ENCODE assay signal across 23 cellular contexts in genomic region chr19:50716178-50717025, GRCh38. TPM values are rescaled to one million over a fixed set of nuclear protein-coding genes. Genes with fewer than 3 reads are reported as not detected.
DNase-seq lines count a peak whose midpoint lies in the region; ATAC-seq, FAIRE-seq and TF ChIP-seq lines count a peak whose summit lies in the region.
"Had no signal": no experiment of that assay in that cellular context is flagged by ENCODE, and none has a peak within 500 bp of the region (broad histone marks: within the 10 kb centered on the region; RNA-seq: fewer than 3 reads in every experiment).

No MANE protein-coding gene starts in this region.

- H3K27me3 ChIP-seq in HepG2 (ENCODE audit: control insufficient read depth in 1 of 2, insufficient read depth in 2 of 2, low read length in 2 of 2), result peaks cover 9 to 55% of the 10 kb centered on the region in 2 experiments; a peak in 4 of 5 replicates
- no peaks in the 10 kb centered on the region for H3K27me3 ChIP-seq in right lobe of liver
- peaks cover 92% of the 10 kb centered on the region for H3K27me3 ChIP-seq in neural progenitor cell

- H3K9ac ChIP-seq in HepG2 (ENCODE audit: insufficient read depth, low read depth, low read length) (no peak overlapping the region), neural progenitor cell (no peak overlapping the region), kidney (ENCODE audit: low read length in 2 of 2) (no peak overlapping the region)

- TF ChIP-seq POLR2A in HepG2 (IDR thresholded peaks at IDR 0.05; ENCODE audit: insufficient read depth in 1 of 2, low read depth in 2 of 2, low read length in 2 of 2) (no peak), right lobe of liver (IDR thresholded peaks at IDR 0.05) (no peak)

- H3K36me3 Mint-ChIP-seq in mesothelial cell of epicardium (no peaks in the 10 kb centered on the region), neural progenitor cell (peaks cover 24% of the 10 kb centered on the region)
- H3K36me3 Mint-ChIP-seq: CD4-positive, alpha-beta memory T cell had no signal

- TF ChIP-seq RAD21 in HepG2 (CRISPR knock-in tag; IDR thresholded peaks at IDR 0.05), result no peak

- H3F3A ChIP-seq in neural progenitor cell (ENCODE audit: low read depth), result peaks cover 14% of the 10 kb centered on the region

- H3K27ac ChIP-seq in HepG2 (ENCODE audit: extremely low read length, insufficient read depth, low read length) (no peak overlapping the region), right lobe of liver (no peak overlapping the region), neural progenitor cell (no peak overlapping the region), kidney (ENCODE audit: low read depth in 2 of 2, low read length in 2 of 2) (no peak overlapping the region)
- H3K27ac ChIP-seq: 22Rv1 had no signal

- H4K20me1 ChIP-seq in HepG2 (ENCODE audit: insufficient read depth, low read length), result no peaks in the 10 kb centered on the region
- peaks cover 15% of the 10 kb centered on the region for H4K20me1 ChIP-seq in neural progenitor cell (ENCODE audit: low read depth)

- peak overlapping the region; percentile 37 for H3K4me3 Mint-ChIP-seq in mesothelial cell of epicardium
- H3K4me3 Mint-ChIP-seq in neural progenitor cell, result peak overlapping the region; percentile 72

- H3K4me2 ChIP-seq in HepG2 (ENCODE audit: low read depth, low read length), result no peak overlapping the region
- no peak overlapping the region for H3K4me2 ChIP-seq in neural progenitor cell

- POLR2A ChIA-PET in HepG2 (lab: Yijun Ruan, JAX), result no interaction called here

- TF ChIP-seq EP300 in HepG2 (IDR thresholded peaks at IDR 0.05; ENCODE audit: low read depth in 2 of 2, low read length in 2 of 2) (no peak), HepG2 (CRISPR knock-in tag; IDR thresholded peaks at IDR 0.05; ENCODE audit: borderline replicate concordance) (no peak)

- in situ Hi-C loops in HepG2 (cut with HindIII; ENCODE audit: extremely low pct_ligation_motif_present, low pct_unique_long_range_greater_than_20kb), result no loop called here

- H3K79me2 ChIP-seq in HepG2 (ENCODE audit: insufficient read depth, low read length), result no peaks in the 10 kb centered on the region
- H3K79me2 ChIP-seq in neural progenitor cell (ENCODE audit: low read depth), result no peaks in the 10 kb centered on the region

- no TSS peak for BruUV-seq in HepG2 (replicated peaks; lab: Mats Ljungman, UMichigan)

- ATAC-seq in HepG2 (no peak), right lobe of liver (no peak), GM18867 (IDR thresholded peaks at IDR 0.05; ENCODE audit: unreplicated experiment) (no peak)

- no peak for FAIRE-seq in HepG2 (lab: Jason Lieb, UNC)
- FAIRE-seq in kidney (lab: Jason Lieb, UNC), result no peak
- FAIRE-seq: D721Med, GM12892, GM19239 had no signal

- intact Hi-C loops in HepG2 (cut with micrococcal nuclease; ENCODE audit: unreplicated experiment), result no loop called here
- intact Hi-C loops in right lobe of liver (cut with DNase I), result loop anchor here in 1 of 2 donors (10.0 kb wide), 1 partner anchor 68 kb away; no protein-coding TSS in a partner anchor
- intact Hi-C loops in kidney (cut with DNase I), result no loop called here

- H3K27ac Mint-ChIP-seq in mesothelial cell of epicardium (no peak overlapping the region), neural progenitor cell (no peak overlapping the region)
- H3K27ac Mint-ChIP-seq: HFFc6 had no signal

- H2AFZ ChIP-seq in HepG2 (ENCODE audit: low read length) (no peak overlapping the region), neural progenitor cell (replicated peaks) (no peak overlapping the region)

- CTCF ChIA-PET in HepG2 (lab: Yijun Ruan, JAX; ENCODE audit: low intra/inter-chr PET ratio, low total read pairs), result no interaction called here

- H3K27me3 Mint-ChIP-seq in mesothelial cell of epicardium (ENCODE audit: low read depth) (peaks cover 76% of the 10 kb centered on the region), neural progenitor cell (ENCODE audit: insufficient read depth, low read depth) (peaks cover 17% of the 10 kb centered on the region)

- H3K36me3 ChIP-seq in HepG2 (replicated peaks in 1 of 2; ENCODE audit: control insufficient read depth in 1 of 2, insufficient read depth in 2 of 2, low read length in 2 of 2) (no peaks in the 10 kb centered on the region), right lobe of liver (no peaks in the 10 kb centered on the region), neural progenitor cell (no peaks in the 10 kb centered on the region), kidney (ENCODE audit: control insufficient read depth in 1 of 2, insufficient read depth in 2 of 2, low read length in 2 of 2) (no peaks in the 10 kb centered on the region)

- H3K4me1 Mint-ChIP-seq in mesothelial cell of epicardium (peaks cover 11% of the 10 kb centered on the region), neural progenitor cell (peaks cover 17% of the 10 kb centered on the region)

- H3K4me1 ChIP-seq in HepG2 (ENCODE audit: insufficient read depth, low read length), result no peaks in the 10 kb centered on the region
- H3K4me1 ChIP-seq in right lobe of liver, result no peaks in the 10 kb centered on the region
- H3K4me1 ChIP-seq in neural progenitor cell, result peaks cover 7% of the 10 kb centered on the region
- H3K4me1 ChIP-seq in kidney (ENCODE audit: control insufficient read depth in 1 of 2, insufficient read depth in 1 of 2, low read depth in 1 of 2, low read length in 2 of 2), result no peaks in the 10 kb centered on the region

- H3K9me3 ChIP-seq in HepG2 (ENCODE audit: low read length) (no peaks in the 10 kb centered on the region), right lobe of liver (no peaks in the 10 kb centered on the region), neural progenitor cell (ENCODE audit: low read depth) (no peaks in the 10 kb centered on the region), kidney (ENCODE audit: control insufficient read depth in 1 of 2, low read length in 2 of 2) (no peaks in the 10 kb centered on the region)

- no peak for TF ChIP-seq CTCF in HepG2 (CRISPR knock-in tag; IDR thresholded peaks at IDR 0.05)
- no peak for TF ChIP-seq CTCF in right lobe of liver (IDR thresholded peaks at IDR 0.05)
- TF ChIP-seq CTCF in mesothelial cell of epicardium (IDR thresholded peaks at IDR 0.05; ENCODE audit: unreplicated experiment), result no peak
- no peak for TF ChIP-seq CTCF in neural progenitor cell (IDR thresholded peaks at IDR 0.05)
- no peak for TF ChIP-seq CTCF in kidney (IDR thresholded peaks at IDR 0.05; ENCODE audit: borderline replicate concordance, extremely low read depth, insufficient read depth)

- DNase-seq in HepG2 (ENCODE audit: low spot score) (no peak), right lobe of liver (no peak), mesothelial cell of epicardium (ENCODE audit: low spot score in 2 of 2, unreplicated experiment in 2 of 2) (no peak), neural progenitor cell (ENCODE audit: low spot score) (no peak), NCI-H1694 treated with DMSO at 0.1 percent for 48 hours (lab: John Stamatoyannopoulos, UW) (no peak), NCI-H82 treated with DMSO at 0.1 percent for 48 hours (lab: John Stamatoyannopoulos, UW; ENCODE audit: unreplicated experiment) (no peak), kidney (no peak)
- DNase-seq: AML-193; C1 segment of cervical spinal cord; CD4-positive, alpha-beta memory T cell; COR-L47; DMS153; DND-41; GDM1; GOT3; HCEC 1CT; HFFc6 had no signal

- H3K4me3 ChIP-seq in HepG2 (replicated peaks in 1 of 3; ENCODE audit: insufficient read depth in 1 of 3, low read depth in 2 of 3, low read length in 3 of 3) (no peak overlapping the region), right lobe of liver (no peak overlapping the region), neural progenitor cell (no peak overlapping the region), kidney (ENCODE audit: low read length in 2 of 2) (no peak overlapping the region)

- H3K9me3 Mint-ChIP-seq in mesothelial cell of epicardium (no peaks in the 10 kb centered on the region), neural progenitor cell (no peaks in the 10 kb centered on the region)
- H3K9me3 Mint-ChIP-seq: HFFc6 had no signal

- WGBS in HepG2 (ENCODE audit: low lambda C conversion rate), result 36% methylated on average over 6 of the region's 39 CpGs
- 58% methylated on average over 2 of the region's 39 CpGs for WGBS in right lobe of liver (ENCODE audit: insufficient coverage, low coverage, low lambda C conversion rate, missing lambda C conversion rate)

RNA-seq across cellular contexts. Expression of gene SHANK1, which starts 3.2 kb away (rescaled TPM):
- total RNA-seq in HepG2 (2016; rRNA removed; fragmentation: Illumina TruSeq; extraction: Trizol) (not detected in 2 replicates), right lobe of liver (under 1 TPM in 4 of 6 experiments, not detected in 2; 0.07 to 0.62 (median 0.25) TPM), mesothelial cell of epicardium (11.9 to 14.0 TPM (median 13.5 TPM) in 3 replicates), neural progenitor cell (ENCODE audit: low replicate concordance) (1.4 and 2.3 TPM in 2 replicates), kidney (0.35 TPM)
- total RNA-seq in HepG2 (2016; cell fraction: cytosol; rRNA removed; fragmentation: Illumina TruSeq; extraction: Trizol; ENCODE audit: low read depth), result not detected in 2 replicates
- not detected in 2 replicates for total RNA-seq in HepG2 (2016; cell fraction: insoluble cytoplasmic fraction; rRNA removed; fragmentation: Illumina TruSeq; extraction: Trizol)
- total RNA-seq in HepG2 (2016; cell fraction: membrane; rRNA removed; fragmentation: Illumina TruSeq; extraction: Trizol), result not detected in 2 replicates
- not detected in 2 replicates for total RNA-seq in HepG2 (2016; cell fraction: nucleus; rRNA removed; fragmentation: Illumina TruSeq; extraction: Trizol)
- polyA plus RNA-seq in HepG2 (2011; rRNA removed) (not detected in 2 replicates), kidney (ENCODE audit: insufficient read depth, low read depth, low replicate concordance) (0.24 TPM)
- polyA plus RNA-seq in HepG2 (2011; cell fraction: cytosol; rRNA removed), result not detected in 2 replicates
- not detected in 2 replicates for polyA plus RNA-seq in HepG2 (2011; cell fraction: nucleus; rRNA removed)
- not detected in 2 replicates for polyA plus RNA-seq in HepG2 (2012)
- polyA plus RNA-seq in HepG2 (2016; cell fraction: cytosol; fragmentation: Illumina TruSeq; extraction: Trizol; ENCODE audit: low read depth), result not detected in 2 replicates
- polyA plus RNA-seq in HepG2 (2016; cell fraction: insoluble cytoplasmic fraction; fragmentation: Illumina TruSeq; extraction: Trizol; ENCODE audit: low read depth), result not detected in 2 replicates
- polyA plus RNA-seq in HepG2 (2016; cell fraction: membrane; fragmentation: Illumina TruSeq; extraction: Trizol; ENCODE audit: low read depth), result not detected in 2 replicates
- not detected in 2 replicates for polyA plus RNA-seq in HepG2 (2016; cell fraction: nucleus; fragmentation: Illumina TruSeq; extraction: Trizol; ENCODE audit: insufficient read depth, low read depth)
- not detected in 2 replicates for polyA minus RNA-seq in HepG2 (2011; rRNA and poly(A)+ RNA removed; ENCODE audit: low replicate concordance)
- polyA minus RNA-seq in HepG2 (2011; cell fraction: cytosol; rRNA and poly(A)+ RNA removed), result not detected in 2 replicates
- not detected in 2 replicates for polyA minus RNA-seq in HepG2 (2011; cell fraction: nucleus; rRNA and poly(A)+ RNA removed)
- total RNA-seq: CD4-positive, alpha-beta memory T cell had no signal
- polyA plus RNA-seq: CD4-positive, alpha-beta memory T cell had no signal

RNA-seq across cellular contexts. Expression of gene CLEC11A, which starts 6.8 kb away (rescaled TPM):
- total RNA-seq in HepG2 (2016; rRNA removed; fragmentation: Illumina TruSeq; extraction: Trizol), result not detected in 2 replicates
- not detected in 2 replicates for total RNA-seq in HepG2 (2016; cell fraction: cytosol; rRNA removed; fragmentation: Illumina TruSeq; extraction: Trizol; ENCODE audit: low read depth)
- not detected in 2 replicates for total RNA-seq in HepG2 (2016; cell fraction: insoluble cytoplasmic fraction; rRNA removed; fragmentation: Illumina TruSeq; extraction: Trizol)
- total RNA-seq in HepG2 (2016; cell fraction: membrane; rRNA removed; fragmentation: Illumina TruSeq; extraction: Trizol), result not detected in 2 replicates
- total RNA-seq in HepG2 (2016; cell fraction: nucleus; rRNA removed; fragmentation: Illumina TruSeq; extraction: Trizol), result not detected in 2 replicates
- polyA plus RNA-seq in HepG2 (2011; rRNA removed), result not detected in 2 replicates
- polyA plus RNA-seq in HepG2 (2011; cell fraction: cytosol; rRNA removed), result not detected in 2 replicates
- polyA plus RNA-seq in HepG2 (2011; cell fraction: nucleus; rRNA removed), result not detected in 2 replicates
- polyA plus RNA-seq in HepG2 (2012), result not detected in 2 replicates
- not detected in 2 replicates for polyA plus RNA-seq in HepG2 (2016; cell fraction: cytosol; fragmentation: Illumina TruSeq; extraction: Trizol; ENCODE audit: low read depth)
- not detected in 2 replicates for polyA plus RNA-seq in HepG2 (2016; cell fraction: insoluble cytoplasmic fraction; fragmentation: Illumina TruSeq; extraction: Trizol; ENCODE audit: low read depth)
- not detected in 2 replicates for polyA plus RNA-seq in HepG2 (2016; cell fraction: membrane; fragmentation: Illumina TruSeq; extraction: Trizol; ENCODE audit: low read depth)
- polyA plus RNA-seq in HepG2 (2016; cell fraction: nucleus; fragmentation: Illumina TruSeq; extraction: Trizol; ENCODE audit: insufficient read depth, low read depth), result not detected in 2 replicates
- polyA minus RNA-seq in HepG2 (2011; rRNA and poly(A)+ RNA removed; ENCODE audit: low replicate concordance), result not detected in 2 replicates
- not detected in 2 replicates for polyA minus RNA-seq in HepG2 (2011; cell fraction: cytosol; rRNA and poly(A)+ RNA removed)
- polyA minus RNA-seq in HepG2 (2011; cell fraction: nucleus; rRNA and poly(A)+ RNA removed), result not detected in 2 replicates
- 1 to 10 TPM; 1.7 to 9.9 (median 5.0) TPM for total RNA-seq in right lobe of liver
- total RNA-seq in mesothelial cell of epicardium, result 33.0 to 34.4 TPM (median 33.6 TPM) in 3 replicates
- total RNA-seq in neural progenitor cell (ENCODE audit: low replicate concordance), result 0.09 and 3.4 TPM in 2 replicates
- total RNA-seq in kidney, result 9.6 TPM
- polyA plus RNA-seq in kidney (ENCODE audit: insufficient read depth, low read depth, low replicate concordance), result 24.5 TPM

RNA-seq across cellular contexts. Expression of gene GPR32, which starts 53.9 kb away (rescaled TPM):
- not detected in 2 replicates for total RNA-seq in HepG2 (2016; rRNA removed; fragmentation: Illumina TruSeq; extraction: Trizol)
- total RNA-seq in HepG2 (2016; cell fraction: cytosol; rRNA removed; fragmentation: Illumina TruSeq; extraction: Trizol; ENCODE audit: low read depth), result not detected in 2 replicates
- total RNA-seq in HepG2 (2016; cell fraction: insoluble cytoplasmic fraction; rRNA removed; fragmentation: Illumina TruSeq; extraction: Trizol), result not detected in 2 replicates
- total RNA-seq in HepG2 (2016; cell fraction: membrane; rRNA removed; fragmentation: Illumina TruSeq; extraction: Trizol), result not detected in 2 replicates
- total RNA-seq in HepG2 (2016; cell fraction: nucleus; rRNA removed; fragmentation: Illumina TruSeq; extraction: Trizol), result not detected in 2 replicates
- polyA plus RNA-seq in HepG2 (2011; rRNA removed), result not detected in 2 replicates
- polyA plus RNA-seq in HepG2 (2011; cell fraction: cytosol; rRNA removed), result not detected in 2 replicates
- polyA plus RNA-seq in HepG2 (2011; cell fraction: nucleus; rRNA removed), result not detected in 2 replicates
- polyA plus RNA-seq in HepG2 (2012), result not detected in 2 replicates
- not detected in 2 replicates for polyA plus RNA-seq in HepG2 (2016; cell fraction: cytosol; fragmentation: Illumina TruSeq; extraction: Trizol; ENCODE audit: low read depth)
- not detected in 2 replicates for polyA plus RNA-seq in HepG2 (2016; cell fraction: insoluble cytoplasmic fraction; fragmentation: Illumina TruSeq; extraction: Trizol; ENCODE audit: low read depth)
- polyA plus RNA-seq in HepG2 (2016; cell fraction: membrane; fragmentation: Illumina TruSeq; extraction: Trizol; ENCODE audit: low read depth), result not detected in 2 replicates
- not detected in 2 replicates for polyA plus RNA-seq in HepG2 (2016; cell fraction: nucleus; fragmentation: Illumina TruSeq; extraction: Trizol; ENCODE audit: insufficient read depth, low read depth)
- 0.16 TPM in 1 of 2 replicates, not detected in the other for polyA minus RNA-seq in HepG2 (2011; rRNA and poly(A)+ RNA removed; ENCODE audit: low replicate concordance)
- polyA minus RNA-seq in HepG2 (2011; cell fraction: cytosol; rRNA and poly(A)+ RNA removed), result not detected in 2 replicates
- not detected in 2 replicates for polyA minus RNA-seq in HepG2 (2011; cell fraction: nucleus; rRNA and poly(A)+ RNA removed)
- not detected for total RNA-seq in right lobe of liver
- not detected in 3 replicates for total RNA-seq in mesothelial cell of epicardium
- not detected in 2 replicates for total RNA-seq in neural progenitor cell (ENCODE audit: low replicate concordance)
- not detected for total RNA-seq in kidney
- not detected for polyA plus RNA-seq in kidney (ENCODE audit: insufficient read depth, low read depth, low replicate concordance)
- total RNA-seq: CD4-positive, alpha-beta memory T cell; HFFc6; HT1080 had no signal
- polyA plus RNA-seq: CD4-positive, alpha-beta memory T cell had no signal
